20 cellular contexts compared by ENCODE assay signal in the genomic region with DNA sequence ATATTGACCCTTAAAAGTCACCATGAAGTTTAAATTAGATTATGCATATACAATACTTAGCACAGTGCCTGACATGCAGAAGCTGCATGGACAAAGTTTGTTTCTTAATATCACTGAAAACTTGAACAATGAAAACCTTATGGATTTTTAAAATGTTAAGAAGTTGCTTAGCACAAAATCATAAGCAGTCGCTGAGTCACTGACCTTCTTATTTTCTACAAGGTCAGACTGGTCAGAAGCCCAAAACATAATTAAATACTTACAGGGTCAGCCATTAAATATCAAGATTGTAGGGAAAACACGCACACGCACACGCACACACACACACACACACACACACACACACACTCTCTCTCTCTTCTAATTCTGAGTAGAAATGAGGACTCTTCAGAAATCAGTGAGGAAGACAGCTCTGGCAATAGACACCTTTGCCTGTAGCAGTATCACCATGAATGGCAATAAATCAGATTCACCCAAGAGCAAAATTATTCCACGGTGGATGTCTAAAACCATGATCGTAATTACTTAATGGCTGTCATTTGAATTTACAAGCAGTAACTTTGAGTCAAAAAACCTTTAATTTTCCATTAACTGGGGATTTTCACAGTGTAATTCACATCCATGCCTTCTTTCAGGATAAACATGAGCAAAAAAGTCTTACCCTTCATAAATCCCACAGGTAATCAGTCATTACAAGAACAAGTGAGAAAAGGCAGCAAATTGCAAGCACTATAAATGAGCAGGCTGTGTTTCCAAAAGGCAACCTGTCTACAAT.
A peak's percentile ranks its signal among the peaks of the same experiment; 100 is the strongest.
DNase-seq lines count a peak whose midpoint lies in the region; ATAC-seq, FAIRE-seq and TF ChIP-seq lines count a peak whose summit lies in the region.
"Had no signal": no experiment of that assay in that cellular context is flagged by ENCODE, and none has a peak within 500 bp of the region (broad histone marks: within the 10 kb centered on the region; RNA-seq: fewer than 3 reads in every experiment).

No MANE protein-coding gene starts in this region.

- CTCF ChIA-PET in endothelial cell of umbilical vein (lab: Charles Lee): interaction anchor here (0.6 kb wide), 1 partner anchor 66 kb away, joined by 3 read pairs; no protein-coding TSS in a partner anchor
- CTCF ChIA-PET in activated CD4-positive, alpha-beta T cell treated with anti-CD3 and anti-CD28 coated beads, Interleukin-2, amount 10 ng/mL, durations not matched to agents 7 days and 5 days (lab: Charles Lee): interaction anchor here (1.1 kb wide), 1 partner anchor 8 kb away, joined by 3 read pairs; no protein-coding TSS in a partner anchor

- ATAC-seq in GM23338 (no peak), HG02678 (IDR thresholded peaks at IDR 0.05; ENCODE audit: unreplicated experiment) (no peak), GM21723 (IDR thresholded peaks at IDR 0.05; ENCODE audit: unreplicated experiment) (no peak)

- H3K9me1 ChIP-seq in endothelial cell of umbilical vein (replicated peaks; ENCODE audit: control insufficient read depth, extremely low read depth, insufficient read depth, low read length): no peaks in the 10 kb centered on the region

- no peak overlapping the region for H2AFZ ChIP-seq in GM23338
- no peak overlapping the region for H2AFZ ChIP-seq in endothelial cell of umbilical vein (ENCODE audit: low read depth, low read length)
- H2AFZ ChIP-seq in smooth muscle cell (ENCODE audit: low read depth): no peak overlapping the region

- no peaks in the 10 kb centered on the region for H3K9me2 ChIP-seq in GM23338 (ENCODE audit: insufficient read depth)

- H3F3A ChIP-seq in GM23338 (replicated peaks; ENCODE audit: low read depth): no peaks in the 10 kb centered on the region
- no peaks in the 10 kb centered on the region for H3F3A ChIP-seq in smooth muscle cell (ENCODE audit: low read depth)

- H3K36me3 ChIP-seq in GM23338 (ENCODE audit: insufficient read depth) (no peaks in the 10 kb centered on the region), endothelial cell of umbilical vein (ENCODE audit: control insufficient read depth in 2 of 2, extremely low read depth in 1 of 2, insufficient read depth in 2 of 2, low read length in 2 of 2) (no peaks in the 10 kb centered on the region), smooth muscle cell (ENCODE audit: low read depth) (no peaks in the 10 kb centered on the region)
- H3K36me3 ChIP-seq: BE2C, SJCRH30 had no signal

- H3K79me2 ChIP-seq in GM23338 (replicated peaks; ENCODE audit: insufficient read depth) (peaks cover 89% of the 10 kb centered on the region), endothelial cell of umbilical vein (ENCODE audit: control insufficient read depth, insufficient read depth, low read length) (no peaks in the 10 kb centered on the region), smooth muscle cell (ENCODE audit: low read depth) (peaks cover 84% of the 10 kb centered on the region)

- H3K4me1 Mint-ChIP-seq in GM23338: peaks cover 44% of the 10 kb centered on the region
- H3K4me1 Mint-ChIP-seq in activated CD4-positive, alpha-beta T cell treated with anti-CD3 and anti-CD28 coated beads, Interleukin-2, amount 10 ng/mL, durations not matched to agents 7 days and 5 days: peaks cover 9% of the 10 kb centered on the region

- peaks cover 7% of the 10 kb centered on the region for H3K27me3 Mint-ChIP-seq in GM23338 (ENCODE audit: insufficient read depth, low read depth, poor library complexity)
- H3K27me3 Mint-ChIP-seq in activated CD4-positive, alpha-beta T cell treated with anti-CD3 and anti-CD28 coated beads, Interleukin-2, amount 10 ng/mL, durations not matched to agents 7 days and 5 days: no peaks in the 10 kb centered on the region

- peaks cover 35% of the 10 kb centered on the region for H3K4me1 ChIP-seq in GM23338 (ENCODE audit: insufficient read depth)
- no peaks in the 10 kb centered on the region for H3K4me1 ChIP-seq in endothelial cell of umbilical vein (ENCODE audit: control insufficient read depth, extremely low read depth, insufficient read depth, low read length)
- H3K4me1 ChIP-seq in smooth muscle cell (ENCODE audit: low read depth): peaks cover 5% of the 10 kb centered on the region
- H3K4me1 ChIP-seq: BE2C, SJCRH30 had no signal

- FAIRE-seq in endothelial cell of umbilical vein (lab: Jason Lieb, UNC): peak; percentile 8
- FAIRE-seq: RCC 7860 had no signal

- BruUV-seq in endothelial cell of umbilical vein (replicated peaks; lab: Mats Ljungman, UMichigan): no TSS peak

- intact Hi-C loops in endothelial cell of umbilical vein (cut with micrococcal nuclease): no loop called here

- H3K4me2 ChIP-seq in GM23338: 0 out of 2 replicates have a peak overlapping the region, but pooled peaks have one; percentile 6
- H3K4me2 ChIP-seq in endothelial cell of umbilical vein (ENCODE audit: insufficient read depth, low read length): no peak overlapping the region
- peak overlapping the region; percentile 12 for H3K4me2 ChIP-seq in smooth muscle cell

- POLR2A ChIA-PET in endothelial cell of umbilical vein (lab: Charles Lee): no interaction called here
- POLR2A ChIA-PET in activated CD4-positive, alpha-beta T cell treated with anti-CD3 and anti-CD28 coated beads, Interleukin-2, amount 10 ng/mL, durations not matched to agents 7 days and 5 days (lab: Charles Lee): no interaction called here

- H3K27ac ChIP-seq in GM23338 (ENCODE audit: low read depth) (no peak overlapping the region), endothelial cell of umbilical vein (ENCODE audit: insufficient read depth, low read depth, low read length) (no peak overlapping the region), smooth muscle cell (ENCODE audit: low read depth) (peak overlapping the region; percentile 49)
- H3K27ac ChIP-seq: SJCRH30 had no signal

- no peak overlapping the region for H3K9ac ChIP-seq in endothelial cell of umbilical vein (replicated peaks; ENCODE audit: extremely low read depth, insufficient read depth, low read length)
- H3K9ac ChIP-seq in smooth muscle cell (ENCODE audit: low read depth): no peak overlapping the region

- TF ChIP-seq CTCF in GM23338 (conservative IDR thresholded peaks at IDR 0.05; ENCODE audit: low read depth in 2 of 2): no peak
- TF ChIP-seq CTCF in endothelial cell of umbilical vein (IDR thresholded peaks at IDR 0.05; ENCODE audit: extremely low read depth in 1 of 2, insufficient read depth in 1 of 2, low read depth in 1 of 2, low read length in 2 of 2): no peak
- no peak for TF ChIP-seq CTCF in fibroblast of villous mesenchyme (IDR thresholded peaks at IDR 0.05; ENCODE audit: insufficient read depth, low read depth, low read length)
- TF ChIP-seq CTCF in smooth muscle cell (IDR thresholded peaks at IDR 0.05; ENCODE audit: borderline replicate concordance, insufficient read depth, poor library complexity, severe bottlenecking): no peak

- WGBS in smooth muscle cell (ENCODE audit: low lambda C conversion rate): 56% methylated on average over 6 of the region's 6 CpGs

- H4K20me1 ChIP-seq in GM23338 (replicated peaks; ENCODE audit: insufficient read depth) (peaks cover 27% of the 10 kb centered on the region; the same call in 1 of the 2 replicates), endothelial cell of umbilical vein (replicated peaks; ENCODE audit: control insufficient read depth, extremely low read depth, insufficient read depth, low read length) (no peaks in the 10 kb centered on the region), smooth muscle cell (ENCODE audit: low read depth) (peaks cover 37% of the 10 kb centered on the region)

- TF ChIP-seq POLR2A in endothelial cell of umbilical vein (IDR thresholded peaks at IDR 0.05; ENCODE audit: low read depth, low read length): no peak

- H3K9me3 ChIP-seq in endothelial cell of umbilical vein (replicated peaks; ENCODE audit: control insufficient read depth, insufficient read depth, low read length) (no peaks in the 10 kb centered on the region), smooth muscle cell (replicated peaks; ENCODE audit: low read depth) (no peaks in the 10 kb centered on the region)
- H3K9me3 ChIP-seq: BE2C, SJCRH30 had no signal

- no peak overlapping the region for H3K4me3 Mint-ChIP-seq in GM23338
- no peak overlapping the region for H3K4me3 Mint-ChIP-seq in activated CD4-positive, alpha-beta T cell treated with anti-CD3 and anti-CD28 coated beads, Interleukin-2, amount 10 ng/mL, durations not matched to agents 7 days and 5 days
- H3K4me3 Mint-ChIP-seq: HFFc6 had no signal

- H3K27me3 ChIP-seq in GM23338 (ENCODE audit: insufficient read depth): no peaks in the 10 kb centered on the region
- no peaks in the 10 kb centered on the region for H3K27me3 ChIP-seq in endothelial cell of umbilical vein (ENCODE audit: control insufficient read depth in 2 of 2, insufficient read depth in 2 of 2, low read length in 2 of 2)
- no peaks in the 10 kb centered on the region for H3K27me3 ChIP-seq in smooth muscle cell (ENCODE audit: low read depth)
- H3K27me3 ChIP-seq: BE2C, SJCRH30 had no signal

- no peak for DNase-seq in GM23338 (ENCODE audit: low spot score)
- DNase-seq in endothelial cell of umbilical vein (ENCODE audit: low read depth, low spot score): no peak
- peak; percentile 21 for DNase-seq in fibroblast of villous mesenchyme (ENCODE audit: low read depth)
- DNase-seq in smooth muscle cell (lab: John Stamatoyannopoulos, UW; ENCODE audit: unreplicated experiment): no peak
- DNase-seq in activated CD4-positive, alpha-beta T cell treated with anti-CD3 and anti-CD28 coated beads, Interleukin-2, amount 10 ng/mL, durations not matched to agents 7 days and 5 days: no peak
- DNase-seq: BE2C, EL, GF-D8, HFFc6, KG1, NCI-H1092 treated with DMSO at 0.1 percent for 48 hours, NCI-H1436 treated with DMSO at 0.1 percent for 48 hours, NCI-H1930, NCI-H2227 treated with DMSO at 0.1 percent for 48 hours, NCI-H510A treated with DMSO at 0.1 percent for 48 hours, NCI-H82, SJCRH30 had no signal

- no peaks in the 10 kb centered on the region for H3K36me3 Mint-ChIP-seq in GM23338 (ENCODE audit: low read depth)
- H3K36me3 Mint-ChIP-seq in activated CD4-positive, alpha-beta T cell treated with anti-CD3 and anti-CD28 coated beads, Interleukin-2, amount 10 ng/mL, durations not matched to agents 7 days and 5 days (ENCODE audit: low read depth): no peaks in the 10 kb centered on the region

- peak overlapping the region; percentile 85 for H3K27ac Mint-ChIP-seq in GM23338
- no peak overlapping the region for H3K27ac Mint-ChIP-seq in activated CD4-positive, alpha-beta T cell treated with anti-CD3 and anti-CD28 coated beads, Interleukin-2, amount 10 ng/mL, durations not matched to agents 7 days and 5 days
- H3K27ac Mint-ChIP-seq: HFFc6 had no signal

- H3K4me3 ChIP-seq in GM23338: no peak overlapping the region
- H3K4me3 ChIP-seq in endothelial cell of umbilical vein (replicated peaks in 1 of 3; ENCODE audit: insufficient read depth in 1 of 3, low read depth in 1 of 3, low read length in 3 of 3): no peak overlapping the region
- no peak overlapping the region for H3K4me3 ChIP-seq in fibroblast of villous mesenchyme (ENCODE audit: low read depth, low read length)
- H3K4me3 ChIP-seq in smooth muscle cell: no peak overlapping the region
- H3K4me3 ChIP-seq: SJCRH30 had no signal

- dilution Hi-C loops in endothelial cell of umbilical vein (cut with MboI; ENCODE audit: extremely low pct_ligation_motif_present, low sequenced_read_pairs): no loop called here

- no peaks in the 10 kb centered on the region; the same call in 2 of the 3 replicates for H3K9me3 Mint-ChIP-seq in GM23338
- no peaks in the 10 kb centered on the region for H3K9me3 Mint-ChIP-seq in activated CD4-positive, alpha-beta T cell treated with anti-CD3 and anti-CD28 coated beads, Interleukin-2, amount 10 ng/mL, durations not matched to agents 7 days and 5 days
- H3K9me3 Mint-ChIP-seq: HFFc6 had no signal
